Comparison of ENCODE assay signal across 15 cellular contexts in the genomic region with DNA sequence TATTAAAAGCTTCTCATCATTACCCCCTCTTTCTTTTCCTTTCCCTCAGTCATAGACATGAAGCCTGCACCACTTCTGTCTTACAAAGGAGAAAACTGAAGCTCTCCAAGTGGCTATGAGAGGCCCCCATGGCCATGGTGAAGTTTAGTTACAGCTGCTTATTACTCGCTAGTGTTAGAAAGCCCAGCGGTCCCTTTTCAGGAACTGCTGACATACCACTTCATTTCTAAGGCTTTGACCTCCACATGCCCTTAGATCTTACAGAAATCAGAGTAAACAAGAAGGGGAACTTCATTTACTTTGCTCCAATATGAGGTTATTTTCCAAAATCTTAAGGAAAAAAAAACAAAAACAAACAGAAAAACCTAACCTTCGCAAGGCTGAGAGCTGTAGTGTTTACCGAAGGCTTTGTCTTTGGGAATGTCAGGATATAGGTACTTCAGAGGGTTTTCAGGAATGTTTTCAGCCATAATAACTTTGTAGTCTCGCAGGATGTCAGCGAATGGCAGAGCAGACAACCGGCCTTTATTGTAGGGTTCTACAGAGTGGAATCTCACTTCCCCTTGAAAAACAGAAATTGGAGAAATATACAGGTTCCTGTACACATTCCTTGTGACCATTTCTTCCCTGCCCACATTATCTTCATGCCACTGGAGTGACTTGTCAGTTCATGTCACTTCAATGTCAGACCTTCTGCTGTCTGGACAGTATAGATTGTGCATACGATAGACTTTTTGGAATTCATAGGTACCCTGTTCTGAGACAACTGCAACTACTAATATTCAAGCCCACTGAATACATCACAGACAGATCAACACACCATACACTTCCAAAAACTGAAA. TPM values are rescaled to one million over a fixed set of nuclear protein-coding genes. Genes with fewer than 3 reads are reported as not detected.
DNase-seq lines count a peak whose midpoint lies in the region; ATAC-seq and TF ChIP-seq lines count a peak whose summit lies in the region.
"Had no signal": no experiment of that assay in that cellular context is flagged by ENCODE, and none has a peak within 500 bp of the region (broad histone marks: within the 10 kb centered on the region; RNA-seq: fewer than 3 reads in every experiment).

No MANE protein-coding gene starts in this region.

- peak overlapping the region in 7 of 10 donors; percentile 4 to 83 (median 47) for H3K27ac Mint-ChIP-seq in naive thymus-derived CD8-positive, alpha-beta T cell
- H3K27ac Mint-ChIP-seq: brain had no signal

- H3K9me3 Mint-ChIP-seq in naive thymus-derived CD8-positive, alpha-beta T cell: no peaks in the 10 kb centered on the region
- H3K9me3 Mint-ChIP-seq: brain had no signal

- peak; percentile 58 for DNase-seq in DMS53 (lab: John Stamatoyannopoulos, UW)
- DNase-seq in KBM-7: peak; percentile 42
- no peak for DNase-seq in adipocyte (ENCODE audit: low read depth)
- DNase-seq in naive thymus-derived CD8-positive, alpha-beta T cell: no peak
- DNase-seq in cortex of kidney (lab: John Stamatoyannopoulos, UW): no peak
- DNase-seq in T1000 (lab: John Stamatoyannopoulos, UW): no peak
- DNase-seq in SK-N-SH: no peak
- DNase-seq: activated CD4-positive, alpha-beta T cell treated with anti-CD3 and anti-CD28 coated beads for 48 hours; NCI-H187 treated with DMSO at 0.1 percent for 48 hours; stimulated activated CD4-positive, alpha-beta T cell treated with anti-CD3 and anti-CD28 coated beads, Interleukin-12 subunit alpha, Interleukin-12 subunit beta, amount 100 ng/mL, for 4 hours had no signal

- H4K20me1 ChIP-seq in SK-N-SH (ENCODE audit: insufficient read depth): no peaks in the 10 kb centered on the region

- no peaks in the 10 kb centered on the region for H3F3A ChIP-seq in SK-N-SH (replicated peaks; ENCODE audit: insufficient read depth)

- no peak for TF ChIP-seq CTCF in SK-N-SH (IDR thresholded peaks at IDR 0.05)

- no peaks in the 10 kb centered on the region for H3K27me3 Mint-ChIP-seq in naive thymus-derived CD8-positive, alpha-beta T cell

- no peak for ATAC-seq in naive thymus-derived CD8-positive, alpha-beta T cell
- no peak for ATAC-seq in HG02678 (IDR thresholded peaks at IDR 0.05; ENCODE audit: unreplicated experiment)
- ATAC-seq: SK-N-SH treated with all-trans-retinoic acid at 6 μM for 48 hours had no signal

- H3K9ac ChIP-seq in adipocyte (ENCODE audit: low read length) (peak overlapping the region; percentile 7), SK-N-SH (no peak overlapping the region)

- no peaks in the 10 kb centered on the region for H3K79me2 ChIP-seq in SK-N-SH (ENCODE audit: insufficient read depth)

- TF ChIP-seq EP300 in SK-N-SH (IDR thresholded peaks at IDR 0.05; ENCODE audit: borderline replicate concordance in 1 of 2, low read depth in 1 of 2, low read length in 1 of 2): no peak

- H3K4me3 Mint-ChIP-seq in naive thymus-derived CD8-positive, alpha-beta T cell: no peak overlapping the region
- H3K4me3 Mint-ChIP-seq: brain had no signal

- H3K27ac ChIP-seq in SK-N-SH (ENCODE audit: low read depth in 2 of 2, low read length in 1 of 2): no peak overlapping the region
- H3K27ac ChIP-seq: neutrophil, tibial nerve had no signal

- TF ChIP-seq RAD21 in SK-N-SH (IDR thresholded peaks at IDR 0.05; ENCODE audit: low read length): no peak

- 85% methylated on average over 8 of the region's 8 CpGs for WGBS in SK-N-SH (ENCODE audit: low lambda C conversion rate)

- H2AFZ ChIP-seq in SK-N-SH (ENCODE audit: low read depth): no peak overlapping the region

- CTCF ChIA-PET in SK-N-SH (lab: Yijun Ruan, JAX): interaction anchor here (0.6 to 1.2 kb wide), 3 partner anchors 19 to 1164 kb away, joined by 3 read pairs; no protein-coding TSS in a partner anchor

- POLR2A ChIA-PET in naive thymus-derived CD8-positive, alpha-beta T cell (lab: Charles Lee): interaction anchor here (1.1 kb wide), 1 partner anchor 10 kb away, joined by 4 read pairs; no protein-coding TSS in a partner anchor
- POLR2A ChIA-PET in SK-N-SH (lab: Yijun Ruan, JAX): no interaction called here

- H3K9me3 ChIP-seq in adipocyte (ENCODE audit: control insufficient read depth, low read length) (no peaks in the 10 kb centered on the region), SK-N-SH (no peaks in the 10 kb centered on the region)
- H3K9me3 ChIP-seq: neutrophil, tibial nerve had no signal

- peaks cover 9 to 92% (median 32%) of the 10 kb centered on the region in 3 donors for H3K36me3 Mint-ChIP-seq in naive thymus-derived CD8-positive, alpha-beta T cell
- H3K36me3 Mint-ChIP-seq: brain had no signal

- peaks cover 9 to 39% (median 29%) of the 10 kb centered on the region in 4 donors for H3K4me1 Mint-ChIP-seq in naive thymus-derived CD8-positive, alpha-beta T cell

- in situ Hi-C loops in KBM-7 (cut with MboI; ENCODE audit: low pct_unique_long_range_greater_than_20kb, low sequenced_read_pairs): no loop called here

- H3K4me1 ChIP-seq in adipocyte (ENCODE audit: control insufficient read depth, insufficient read depth, low read length) (peaks cover 34% of the 10 kb centered on the region), SK-N-SH (ENCODE audit: control insufficient read depth in 1 of 2, insufficient read depth in 2 of 2, low read depth in 1 of 2, low read length in 1 of 2) (no peaks in the 10 kb centered on the region; a peak in 1 of 4 replicates)

- H3K4me3 ChIP-seq in adipocyte (ENCODE audit: low read length) (no peak overlapping the region), SK-N-SH (ENCODE audit: low read depth in 2 of 2, low read length in 1 of 2) (no peak overlapping the region)
- H3K4me3 ChIP-seq: tibial nerve had no signal

- H3K36me3 ChIP-seq in adipocyte (ENCODE audit: control insufficient read depth, insufficient read depth, low read length, severe bottlenecking) (no peaks in the 10 kb centered on the region), SK-N-SH (replicated peaks in 1 of 2; ENCODE audit: control insufficient read depth in 1 of 2, insufficient read depth in 2 of 2, low read length in 1 of 2) (no peaks in the 10 kb centered on the region)
- H3K36me3 ChIP-seq: neutrophil, tibial nerve had no signal

- no peaks in the 10 kb centered on the region for H3K9me2 ChIP-seq in SK-N-SH

- no peak overlapping the region for H3K4me2 ChIP-seq in SK-N-SH

- H3K27me3 ChIP-seq in adipocyte (replicated peaks; ENCODE audit: control insufficient read depth, insufficient read depth, low read length): no peaks in the 10 kb centered on the region
- H3K27me3 ChIP-seq in SK-N-SH (ENCODE audit: insufficient read depth): no peaks in the 10 kb centered on the region
- H3K27me3 ChIP-seq: neutrophil, tibial nerve had no signal

TF ChIP-seq in SK-N-SH, 30 proteins besides CTCF, POLR2A, EP300 and RAD21 (continues in another document):
- no peak for TF ChIP-seq MAX (IDR thresholded peaks at IDR 0.05; ENCODE audit: low read depth)
- TF ChIP-seq, protein P1, sequence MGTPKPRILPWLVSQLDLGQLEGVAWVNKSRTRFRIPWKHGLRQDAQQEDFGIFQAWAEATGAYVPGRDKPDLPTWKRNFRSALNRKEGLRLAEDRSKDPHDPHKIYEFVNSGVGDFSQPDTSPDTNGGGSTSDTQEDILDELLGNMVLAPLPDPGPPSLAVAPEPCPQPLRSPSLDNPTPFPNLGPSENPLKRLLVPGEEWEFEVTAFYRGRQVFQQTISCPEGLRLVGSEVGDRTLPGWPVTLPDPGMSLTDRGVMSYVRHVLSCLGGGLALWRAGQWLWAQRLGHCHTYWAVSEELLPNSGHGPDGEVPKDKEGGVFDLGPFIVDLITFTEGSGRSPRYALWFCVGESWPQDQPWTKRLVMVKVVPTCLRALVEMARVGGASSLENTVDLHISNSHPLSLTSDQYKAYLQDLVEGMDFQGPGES (IDR thresholded peaks at IDR 0.05; ENCODE audit: low read depth, low read length): no peak
- no peak for TF ChIP-seq FOSL2 (IDR thresholded peaks at IDR 0.05; ENCODE audit: borderline replicate concordance, low read depth)
- no peak for TF ChIP-seq SMC3 (IDR thresholded peaks at IDR 0.05; ENCODE audit: low read depth, low read length)
- TF ChIP-seq REST (IDR thresholded peaks at IDR 0.05; ENCODE audit: low read depth, low read length): no peak
- no peak for TF ChIP-seq RCOR1 (IDR thresholded peaks at IDR 0.05; ENCODE audit: low read length)

RNA-seq across cellular contexts. Expression of gene STAT1, which starts 18.8 kb away (rescaled TPM):
- 10 to 100 TPM; 62.8 to 74.9 TPM for total RNA-seq in naive thymus-derived CD8-positive, alpha-beta T cell
- 100 to 1,000 TPM; 154 to 231 (median 217) TPM for polyA plus RNA-seq in naive thymus-derived CD8-positive, alpha-beta T cell
- polyA plus RNA-seq in SK-N-SH (2012; rRNA removed): 22.1 and 26.9 TPM in 2 replicates
- polyA plus RNA-seq in SK-N-SH (2012; cell fraction: cytosol; rRNA removed): 25.8 and 27.2 TPM in 2 replicates
- polyA plus RNA-seq in SK-N-SH (2012; cell fraction: nucleus; rRNA removed): 25.9 and 30.7 TPM in 2 replicates

Comparison
In these comparisons a context has a peak if more than half of its experiments do, and no peak if none do; other contexts are left out.
1. DNase-seq: peak in DMS53 (single experiment) and KBM-7 (single experiment); none in adipocyte (single experiment), naive thymus-derived CD8-positive, alpha-beta T cell (0 of 10), cortex of kidney (single experiment), T1000 (single experiment) and SK-N-SH (single experiment).